Comparison of ENCODE assay signal across 19 cellular contexts in genomic region chr5:138809391-138809790, GRCh38. TPM values are rescaled to one million over a fixed set of nuclear protein-coding genes. Genes with fewer than 3 reads are reported as not detected.
DNase-seq lines count a peak whose midpoint lies in the region; ATAC-seq and TF ChIP-seq lines count a peak whose summit lies in the region.
"Had no signal": no experiment of that assay in that cellular context is flagged by ENCODE, and none has a peak within 500 bp of the region (broad histone marks: within the 10 kb centered on the region; RNA-seq: fewer than 3 reads in every experiment).

No MANE protein-coding gene starts in this region.

- H3K9me3 ChIP-seq in lower lobe of right lung = no peaks in the 10 kb centered on the region
- H3K9me3 ChIP-seq: MG63 had no signal

- no peak for TF ChIP-seq CTCF in HFFc6 (IDR thresholded peaks at IDR 0.05)
- TF ChIP-seq CTCF in progenitor cell of endocrine pancreas (IDR thresholded peaks at IDR 0.05; ENCODE audit: unreplicated experiment) = no peak
- no peak for TF ChIP-seq CTCF in lower lobe of right lung (IDR thresholded peaks at IDR 0.05)
- no peak for TF ChIP-seq CTCF in GM13977 (IDR thresholded peaks at IDR 0.05; ENCODE audit: extremely low read depth, insufficient read depth, missing control alignments)
- TF ChIP-seq CTCF in natural killer cell (IDR thresholded peaks at IDR 0.05) = no peak

- H3K4me1 Mint-ChIP-seq in HFFc6 (ENCODE audit: low read depth) = peaks cover 34% of the 10 kb centered on the region
- H3K4me1 Mint-ChIP-seq in progenitor cell of endocrine pancreas (ENCODE audit: low read depth) = peaks cover 5% of the 10 kb centered on the region
- peaks cover 10 to 20% of the 10 kb centered on the region in 2 donors for H3K4me1 Mint-ChIP-seq in natural killer cell

- ATAC-seq in lower lobe of right lung (no peak), natural killer cell (no peak)
- ATAC-seq: Panc1, Right ventricle myocardium inferior had no signal

- in situ Hi-C loops in GM13977 (cut with MboI; ENCODE audit: low pct_unique_long_range_greater_than_20kb, low sequenced_read_pairs, unreplicated experiment) = loop anchor here (25.0 kb wide), 1 partner anchor 453 kb away; no protein-coding TSS in a partner anchor

- H3K36me3 ChIP-seq in lower lobe of right lung = peaks cover 32% of the 10 kb centered on the region

- H3K4me3 Mint-ChIP-seq in HFFc6 = no peak overlapping the region
- no peak overlapping the region for H3K4me3 Mint-ChIP-seq in progenitor cell of endocrine pancreas (ENCODE audit: low read depth)
- H3K4me3 Mint-ChIP-seq in natural killer cell = no peak overlapping the region

- peak; percentile 51 for DNase-seq in AG08396 (ENCODE audit: low spot score)
- DNase-seq in HFFc6 = peak; percentile 28
- peak; percentile 55 for DNase-seq in foreskin melanocyte
- no peak for DNase-seq in progenitor cell of endocrine pancreas (ENCODE audit: low spot score, unreplicated experiment)
- no peak for DNase-seq in lower lobe of right lung
- DNase-seq in NK-92 treated with Interleukin-12 subunit alpha and Interleukin-12 subunit beta, amount 100 ng/mL, for 24 hours (lab: John Stamatoyannopoulos, UW) = no peak
- DNase-seq in GM13977 (ENCODE audit: low spot score) = no peak
- DNase-seq in natural killer cell = no peak
- DNase-seq: COR-L47, DMS153, GOT3, Karpas-422, MG63, NCI-H1092, NCI-H2081 treated with DMSO at 0.1 percent for 48 hours, NCI-H524 had no signal

- H3K36me3 Mint-ChIP-seq in HFFc6 (ENCODE audit: low read depth) (peaks cover 27% of the 10 kb centered on the region; the same call in 1 of the 2 replicates), progenitor cell of endocrine pancreas (ENCODE audit: insufficient read depth) (peaks cover 52% of the 10 kb centered on the region), natural killer cell (no peaks in the 10 kb centered on the region)

- H3K27me3 Mint-ChIP-seq in HFFc6 (ENCODE audit: insufficient read depth) (no peaks in the 10 kb centered on the region), progenitor cell of endocrine pancreas (no peaks in the 10 kb centered on the region), natural killer cell (ENCODE audit: low read depth in 2 of 2) (peaks cover 0 to 4% of the 10 kb centered on the region in 2 donors)

- no peak overlapping the region for H3K4me3 ChIP-seq in lower lobe of right lung
- H3K4me3 ChIP-seq: MG63, SK-N-MC had no signal

- peaks cover 12% of the 10 kb centered on the region for H3K4me1 ChIP-seq in lower lobe of right lung

- no peak overlapping the region for H3K27ac ChIP-seq in lower lobe of right lung
- H3K27ac ChIP-seq: SK-N-MC had no signal

- H3K27ac Mint-ChIP-seq in HFFc6 (peak overlapping the region; percentile 50; the same call in 1 of the 2 replicates), progenitor cell of endocrine pancreas (peak overlapping the region; percentile 71), natural killer cell (no peak overlapping the region)

- H3K27me3 ChIP-seq in lower lobe of right lung (ENCODE audit: low read depth) = no peaks in the 10 kb centered on the region
- H3K27me3 ChIP-seq: MG63 had no signal

- H3K9me3 Mint-ChIP-seq in HFFc6 = no peaks in the 10 kb centered on the region
- H3K9me3 Mint-ChIP-seq in progenitor cell of endocrine pancreas (ENCODE audit: low read depth) = peaks cover 6% of the 10 kb centered on the region
- peaks cover 0 to 4% of the 10 kb centered on the region in 2 donors for H3K9me3 Mint-ChIP-seq in natural killer cell

- intact Hi-C loops in lower lobe of right lung (cut with DNase I) = no loop called here
- intact Hi-C loops in natural killer cell (cut with micrococcal nuclease) = no loop called here

RNA-seq across cellular contexts. Expression of gene CTNNA1, which starts 56.2 kb away (rescaled TPM):
- 100 to 1,000 TPM; 282 to 342 (median 292) TPM for total RNA-seq in HFFc6 (2021; fragmentation: NEBNext Ultra II Directional; extraction: Animal tissue kit (Norgen Biotek cat#: 25700))
- total RNA-seq in progenitor cell of endocrine pancreas = 384 and 394 TPM in 2 replicates
- 361 TPM for total RNA-seq in lower lobe of right lung
- total RNA-seq in natural killer cell = 10 to 100 TPM; 34.4 to 53.0 (median 49.8) TPM

Comparison
In these comparisons a context has a peak if more than half of its experiments do, and no peak if none do; other contexts are left out.
1. DNase-seq: peak in AG08396 (single experiment), HFFc6 (single experiment) and foreskin melanocyte (single experiment); none in progenitor cell of endocrine pancreas (single experiment), lower lobe of right lung (single experiment), NK-92 treated with Interleukin-12 subunit alpha and Interleukin-12 subunit beta, amount 100 ng/mL, for 24 hours (single experiment), GM13977 (single experiment) and natural killer cell (single experiment).
2. H3K27ac Mint-ChIP-seq: peak in HFFc6 (single experiment) and progenitor cell of endocrine pancreas (single experiment); none in natural killer cell (0 of 2).